6 cellular contexts compared by ENCODE assay signal in genomic region chr12:56103066-56103711, GRCh38. TPM values are rescaled to one million over a fixed set of nuclear protein-coding genes. Genes with fewer than 3 reads are reported as not detected.
DNase-seq lines count a peak whose midpoint lies in the region; ATAC-seq, FAIRE-seq and TF ChIP-seq lines count a peak whose summit lies in the region.

No MANE protein-coding gene starts in this region.

- peaks cover 12% of the 10 kb centered on the region for H3K4me1 Mint-ChIP-seq in astrocyte (ENCODE audit: low read depth, unreplicated experiment)

- H3K36me3 ChIP-seq in HAP-1 (replicated peaks) (peaks cover 29% of the 10 kb centered on the region), astrocyte (ENCODE audit: insufficient read depth, low read length) (peaks cover 8% of the 10 kb centered on the region), neutrophil (peaks cover 3% of the 10 kb centered on the region), brain microvascular endothelial cell (replicated peaks) (peaks cover 15% of the 10 kb centered on the region)

- no peak for FAIRE-seq in astrocyte (lab: Jason Lieb, UNC)

- no peak overlapping the region for H3K27ac Mint-ChIP-seq in astrocyte (ENCODE audit: unreplicated experiment)

- peak overlapping the region; percentile 88 for H3K4me2 ChIP-seq in astrocyte (ENCODE audit: low read length)

- H3K27me3 Mint-ChIP-seq in astrocyte (ENCODE audit: low read depth, unreplicated experiment) = no peaks in the 10 kb centered on the region

- H2AFZ ChIP-seq in astrocyte (ENCODE audit: low read depth, low read length) = no peak overlapping the region

- peaks cover 5% of the 10 kb centered on the region for H3K36me3 Mint-ChIP-seq in astrocyte (ENCODE audit: low read depth, unreplicated experiment)

- H3K9ac ChIP-seq in astrocyte (ENCODE audit: low read length) = peak overlapping the region; percentile 99

- H3K27me3 ChIP-seq in HAP-1 (ENCODE audit: low read depth) (no peaks in the 10 kb centered on the region), astrocyte (ENCODE audit: insufficient read depth, low read length) (no peaks in the 10 kb centered on the region), neutrophil (no peaks in the 10 kb centered on the region), brain microvascular endothelial cell (replicated peaks) (no peaks in the 10 kb centered on the region)

- peak overlapping the region; percentile 99 for H3K4me3 Mint-ChIP-seq in astrocyte (ENCODE audit: unreplicated experiment)

- DNase-seq in HAP-1 (ENCODE audit: low spot score in 2 of 2) = no peak
- no peak for DNase-seq in astrocyte (ENCODE audit: low read depth)
- no peak for DNase-seq in DMS 273 (lab: John Stamatoyannopoulos, UW; ENCODE audit: unreplicated experiment)
- no peak for DNase-seq in brain microvascular endothelial cell

- no peak overlapping the region for H3K27ac ChIP-seq in astrocyte (ENCODE audit: low read depth, low read length)
- H3K27ac ChIP-seq in neutrophil = peak overlapping the region; percentile 83
- H3K27ac ChIP-seq in brain microvascular endothelial cell = no peak overlapping the region

- H3K4me1 ChIP-seq in HAP-1 (peaks cover 16% of the 10 kb centered on the region; the same call in 1 of the 2 replicates), astrocyte (ENCODE audit: insufficient read depth, low read length) (no peaks in the 10 kb centered on the region), neutrophil (ENCODE audit: control insufficient read depth in 1 of 2, insufficient read depth in 1 of 2, low read depth in 1 of 2, low read length in 1 of 2) (peaks cover 16 to 21% of the 10 kb centered on the region in 2 experiments)

- in situ Hi-C loops in HAP-1 (cut with MboI; ENCODE audit: low sequenced_read_pairs) (loop anchor here (10.0 to 25.0 kb wide), 2 partner anchors 58 to 1816 kb away; partner anchors contain the start of genes CBX5, HNRNPA1 and RPS26), brain microvascular endothelial cell (cut with HindIII; ENCODE audit: low pct_ligation_motif_present, low sequenced_read_pairs) (no loop called here)

- TF ChIP-seq CTCF in astrocyte (IDR thresholded peaks at IDR 0.05; ENCODE audit: insufficient read depth, low read depth, low read length) (no peak), neutrophil (IDR thresholded peaks at IDR 0.05) (no peak), brain microvascular endothelial cell (IDR thresholded peaks at IDR 0.05; ENCODE audit: low read depth, low read length, missing control alignments) (no peak)

- H3K9me3 Mint-ChIP-seq in astrocyte (ENCODE audit: unreplicated experiment) = no peaks in the 10 kb centered on the region

- peaks cover 20% of the 10 kb centered on the region for H4K20me1 ChIP-seq in astrocyte (ENCODE audit: insufficient read depth, low read length)

- ATAC-seq in GM19467 (IDR thresholded peaks at IDR 0.05; ENCODE audit: unreplicated experiment) = no peak

- no peaks in the 10 kb centered on the region for H3K9me3 ChIP-seq in HAP-1
- H3K9me3 ChIP-seq in astrocyte (ENCODE audit: insufficient read depth, low read depth, low read length) = no peaks in the 10 kb centered on the region
- no peaks in the 10 kb centered on the region for H3K9me3 ChIP-seq in neutrophil

- H3K4me3 ChIP-seq in HAP-1 (peak overlapping the region; percentile 89), astrocyte (ENCODE audit: insufficient read depth, low read depth, low read length) (peak overlapping the region; percentile 90), neutrophil (ENCODE audit: low read depth in 1 of 2, low read length in 1 of 2) (peak overlapping the region; percentile 73 to 93), brain microvascular endothelial cell (ENCODE audit: low read depth, low read length) (no peak overlapping the region)

- H3K79me2 ChIP-seq in astrocyte (ENCODE audit: insufficient read depth, low read length) = peaks cover 39% of the 10 kb centered on the region

RNA-seq across cellular contexts. Expression of gene PA2G4, which starts 1.2 kb away (rescaled TPM):
- 124 and 130 TPM in 2 replicates for total RNA-seq in astrocyte

RNA-seq across cellular contexts. Expression of gene RPL41, which starts 13.2 kb away (rescaled TPM):
- 3,078 and 3,088 TPM in 2 replicates for total RNA-seq in astrocyte

RNA-seq across cellular contexts. Expression of gene ZC3H10, which starts 14.9 kb away (rescaled TPM):
- 4.1 and 4.2 TPM in 2 replicates for total RNA-seq in astrocyte

RNA-seq across cellular contexts. Expression of gene ERBB3, which starts 23.2 kb away (rescaled TPM):
- 2.6 and 3.8 TPM in 2 replicates for total RNA-seq in astrocyte

RNA-seq across cellular contexts. Expression of gene ESYT1, which starts 24.9 kb away (rescaled TPM):
- total RNA-seq in astrocyte = 138 and 142 TPM in 2 replicates
